In the genomic region with DNA sequence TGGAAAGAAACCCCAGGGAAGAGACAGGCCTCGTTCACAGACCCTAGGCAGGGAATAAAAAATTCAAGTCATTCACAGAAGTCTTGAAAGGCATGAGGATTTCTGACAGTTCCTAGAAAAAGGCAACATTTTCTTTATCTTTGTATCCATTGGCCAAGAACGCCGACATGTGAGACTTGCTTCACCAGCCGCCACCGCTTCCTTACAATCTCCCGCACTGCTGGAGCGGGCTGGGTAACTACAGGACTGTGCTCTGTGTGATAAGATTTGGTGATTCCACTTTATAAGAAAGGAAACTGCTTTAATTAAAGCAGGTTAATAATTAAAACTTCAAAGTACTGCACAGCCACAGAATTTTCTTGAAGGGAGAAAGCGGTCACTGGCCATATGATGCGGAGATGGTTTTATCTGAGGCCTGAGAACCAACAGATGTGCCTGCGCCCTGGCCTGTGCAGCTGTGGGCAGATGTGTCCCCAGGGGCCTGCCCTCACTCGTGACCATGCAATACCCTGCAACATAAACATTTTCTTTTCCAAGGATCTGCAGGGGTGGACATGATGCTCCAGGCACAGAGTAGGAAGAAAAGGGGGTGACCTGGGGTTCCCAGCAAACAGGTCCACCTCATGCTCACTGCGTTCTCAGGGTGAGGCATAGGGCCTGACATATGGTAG, we compare ENCODE assay signal across 16 cellular contexts. TPM values are rescaled to one million over a fixed set of nuclear protein-coding genes. Genes with fewer than 3 reads are reported as not detected.
A peak's percentile ranks its signal among the peaks of the same experiment; 100 is the strongest.
DNase-seq lines count a peak whose midpoint lies in the region; ATAC-seq, FAIRE-seq and TF ChIP-seq lines count a peak whose summit lies in the region.
"Had no signal": no experiment of that assay in that cellular context is flagged by ENCODE, and none has a peak within 500 bp of the region (broad histone marks: within the 10 kb centered on the region; RNA-seq: fewer than 3 reads in every experiment).

No MANE protein-coding gene starts in this region.

- H3K4me3 Mint-ChIP-seq in activated T-cell treated with anti-CD3 and anti-CD28 coated beads, Interleukin-2, amount 50 U/mL, for 24 hours, result no peak overlapping the region
- H3K4me3 Mint-ChIP-seq: activated CD4-positive, alpha-beta memory T cell treated with anti-CD3 and anti-CD28 coated beads, Interleukin-2, amount 10 ng/mL, durations not matched to agents 7 days and 5 days had no signal

- H3K4me1 ChIP-seq in small intestine (ENCODE audit: control insufficient read depth in 2 of 2, insufficient read depth in 1 of 2, low read depth in 1 of 2, low read length in 1 of 2), result peaks cover 2 to 7% of the 10 kb centered on the region in 2 donors
- H3K4me1 ChIP-seq: A549 had no signal

- H3K36me3 ChIP-seq in small intestine (ENCODE audit: control insufficient read depth in 2 of 2, insufficient read depth in 2 of 2, low read length in 2 of 2), result peaks cover 21 to 22% of the 10 kb centered on the region in 2 donors

- H3K4me1 Mint-ChIP-seq in activated T-cell treated with anti-CD3 and anti-CD28 coated beads, Interleukin-2, amount 50 U/mL, for 24 hours (ENCODE audit: low read depth), result peaks cover 5% of the 10 kb centered on the region

- H3K27ac Mint-ChIP-seq in activated T-cell treated with anti-CD3 and anti-CD28 coated beads, Interleukin-2, amount 50 U/mL, for 24 hours, result peak overlapping the region; percentile 11
- H3K27ac Mint-ChIP-seq: activated CD4-positive, alpha-beta memory T cell treated with anti-CD3 and anti-CD28 coated beads, Interleukin-2, amount 10 ng/mL, durations not matched to agents 7 days and 5 days had no signal

- no peak overlapping the region for H3K4me3 ChIP-seq in fibroblast of villous mesenchyme (ENCODE audit: low read depth, low read length)
- H3K4me3 ChIP-seq in small intestine (ENCODE audit: low read depth in 1 of 2, low read length in 2 of 2), result no peak overlapping the region
- H3K4me3 ChIP-seq: A549 had no signal

- ATAC-seq in HG03354 (IDR thresholded peaks at IDR 0.05; ENCODE audit: poor library complexity, severe bottlenecking, unreplicated experiment), result no peak
- ATAC-seq in GM21723 (IDR thresholded peaks at IDR 0.05; ENCODE audit: unreplicated experiment), result no peak
- no peak for ATAC-seq in HG03378 (IDR thresholded peaks at IDR 0.05; ENCODE audit: unreplicated experiment)

- H3K36me3 Mint-ChIP-seq in activated T-cell treated with anti-CD3 and anti-CD28 coated beads, Interleukin-2, amount 50 U/mL, for 24 hours (ENCODE audit: low read depth), result peaks cover 80% of the 10 kb centered on the region

- WGBS in small intestine, 3 donors, result 21 to 57% (median 45%) methylated on average over 12 of the region's 12 CpGs

- H3K9me3 Mint-ChIP-seq in activated T-cell treated with anti-CD3 and anti-CD28 coated beads, Interleukin-2, amount 50 U/mL, for 24 hours, result no peaks in the 10 kb centered on the region
- H3K9me3 Mint-ChIP-seq: activated CD4-positive, alpha-beta memory T cell treated with anti-CD3 and anti-CD28 coated beads, Interleukin-2, amount 10 ng/mL, durations not matched to agents 7 days and 5 days; activated naive CD4-positive, alpha-beta T cell treated with anti-CD3 and anti-CD28 coated beads, Interleukin-2, amount 50 U/mL, for 72 hours had no signal

- no peaks in the 10 kb centered on the region for H3K27me3 Mint-ChIP-seq in activated T-cell treated with anti-CD3 and anti-CD28 coated beads, Interleukin-2, amount 50 U/mL, for 24 hours
- H3K27me3 Mint-ChIP-seq: activated CD4-positive, alpha-beta memory T cell treated with anti-CD3 and anti-CD28 coated beads, Interleukin-2, amount 10 ng/mL, durations not matched to agents 7 days and 5 days had no signal

- POLR2A ChIA-PET in RWPE1 (lab: Yijun Ruan, JAX; ENCODE audit: low non-redundant PET), result no interaction called here

- no peak for TF ChIP-seq CTCF in RWPE1 (conservative IDR thresholded peaks at IDR 0.05; ENCODE audit: low read depth)
- no peak for TF ChIP-seq CTCF in fibroblast of villous mesenchyme (IDR thresholded peaks at IDR 0.05; ENCODE audit: insufficient read depth, low read depth, low read length)

- no peak for DNase-seq in activated T-cell treated with anti-CD3 and anti-CD28 coated beads, Interleukin-2, amount 50 U/mL, for 24 hours
- no peak for DNase-seq in activated T-cell treated with anti-CD3 and anti-CD28 coated beads, Interleukin-2, amount 50 U/mL, for 48 hours
- DNase-seq in RWPE1 (ENCODE audit: low spot score) (no peak), fibroblast of villous mesenchyme (ENCODE audit: low read depth) (peak; percentile 22), small intestine (peak; percentile 75)
- DNase-seq: MM.1S, NCI-H748 treated with DMSO at 0.1 percent for 48 hours, SIG-M5 had no signal

- H3K27ac ChIP-seq in RWPE1 (peak overlapping the region; percentile 59), small intestine (ENCODE audit: low read depth in 1 of 2, low read length in 1 of 2) (peak overlapping the region in 1 of 2 donors; percentile 53)
- H3K27ac ChIP-seq: A549 had no signal

- CTCF ChIA-PET in RWPE1 (lab: Yijun Ruan, JAX), result no interaction called here

- H3K9me3 ChIP-seq in small intestine (ENCODE audit: control insufficient read depth, low read depth), result no peaks in the 10 kb centered on the region
- H3K9me3 ChIP-seq: A549 had no signal

- no peak for FAIRE-seq in small intestine (lab: Jason Lieb, UNC)
- FAIRE-seq: A549, D721Med had no signal

- no peaks in the 10 kb centered on the region for H3K27me3 ChIP-seq in small intestine (ENCODE audit: control insufficient read depth in 2 of 2, insufficient read depth in 2 of 2, low read length in 2 of 2)

RNA-seq across cellular contexts. Expression of gene LGALS3BP, which starts 13.0 kb away (rescaled TPM):
- total RNA-seq in fibroblast of villous mesenchyme, result 297 and 325 TPM in 2 replicates
- polyA plus RNA-seq in small intestine, result 100 to 1,000 TPM; 181 to 326 (median 255) TPM

RNA-seq across cellular contexts. Expression of gene CANT1, which starts 16.9 kb away (rescaled TPM):
- total RNA-seq in fibroblast of villous mesenchyme, result 49.6 and 63.9 TPM in 2 replicates
- 10 to 100 TPM; 16.8 to 90.5 (median 20.3) TPM for polyA plus RNA-seq in small intestine

RNA-seq across cellular contexts. Expression of gene C1QTNF1, which starts 31.3 kb away (rescaled TPM):
- 28.3 and 63.5 TPM in 2 replicates for total RNA-seq in fibroblast of villous mesenchyme
- 10 to 100 TPM in 1 of 3 donors, 1 to 10 TPM in 1, under 1 TPM in 1; 0.67 to 57.4 (median 2.4) TPM for polyA plus RNA-seq in small intestine
- total RNA-seq: activated CD4-positive, alpha-beta memory T cell treated with anti-CD3 and anti-CD28 coated beads, Interleukin-2, amount 10 ng/mL, durations not matched to agents 7 days and 5 days; activated naive CD4-positive, alpha-beta T cell treated with anti-CD3 and anti-CD28 coated beads, Interleukin-2, amount 50 U/mL, for 72 hours; T-helper 1 cell treated with Interleukin-12 subunit alpha and Interleukin-12 subunit beta and Interleukin-4 antibody, amounts not matched to agents 30 ng/mL and 1 ng/mL, for 36 hours had no signal

Comparison
In these comparisons a context has a peak if more than half of its experiments do, and no peak if none do; other contexts are left out.
1. DNase-seq: peak in fibroblast of villous mesenchyme (single experiment) and small intestine (single experiment); none in activated T-cell treated with anti-CD3 and anti-CD28 coated beads, Interleukin-2, amount 50 U/mL, for 24 hours (single experiment), activated T-cell treated with anti-CD3 and anti-CD28 coated beads, Interleukin-2, amount 50 U/mL, for 48 hours (0 of 2) and RWPE1 (single experiment).